ENCODE assay signal across 2 cellular contexts in genomic region chr2:185522472-185522871, GRCh38.
TF ChIP-seq lines count a peak whose summit lies in the region.

No MANE protein-coding gene starts in this region.

TF ChIP-seq in A549, 52 proteins besides CTCF, POLR2A, EP300 and RAD21:
- no peak for TF ChIP-seq ZNF302 (CRISPR knock-in tag; IDR thresholded peaks at IDR 0.05)
- no peak for TF ChIP-seq HMGXB4 (CRISPR knock-in tag; IDR thresholded peaks at IDR 0.05; ENCODE audit: borderline replicate concordance)
- no peak for TF ChIP-seq FOSL2 (IDR thresholded peaks at IDR 0.05)
- no peak for TF ChIP-seq FOSL2 (CRISPR knock-in tag; IDR thresholded peaks at IDR 0.05)
- TF ChIP-seq HOXB13 (CRISPR knock-in tag; IDR thresholded peaks at IDR 0.05; ENCODE audit: low read depth): no peak
- no peak for TF ChIP-seq HES2 (IDR thresholded peaks at IDR 0.05)
- TF ChIP-seq CBX8 (IDR thresholded peaks at IDR 0.05): no peak
- no peak for TF ChIP-seq KDM1A (IDR thresholded peaks at IDR 0.05; ENCODE audit: low read depth)
- no peak for TF ChIP-seq RARB (CRISPR knock-in tag; IDR thresholded peaks at IDR 0.05)
- no peak for TF ChIP-seq HOXA7 (CRISPR knock-in tag; IDR thresholded peaks at IDR 0.05)
- TF ChIP-seq USF2 (IDR thresholded peaks at IDR 0.05): no peak
- TF ChIP-seq CHD2 (IDR thresholded peaks at IDR 0.05; ENCODE audit: low read length, partially characterized antibody): no peak
- TF ChIP-seq SREBF2 (IDR thresholded peaks at IDR 0.05): no peak
- no peak for TF ChIP-seq EHMT2 (IDR thresholded peaks at IDR 0.05; ENCODE audit: low read depth)
TF ChIP-seq in A549: peak in this region for 0.

TF ChIP-seq in H1, 55 proteins besides CTCF, POLR2A, EP300 and RAD21:
- TF ChIP-seq JUND (IDR thresholded peaks at IDR 0.05; ENCODE audit: low read length): no peak
- no peak for TF ChIP-seq SRF (IDR thresholded peaks at IDR 0.05; ENCODE audit: low read depth, low read length)
- TF ChIP-seq GTF2F1 (IDR thresholded peaks at IDR 0.05; ENCODE audit: borderline replicate concordance, low read depth, low read length): no peak
- TF ChIP-seq BACH1 (IDR thresholded peaks at IDR 0.05; ENCODE audit: low read length): no peak
- no peak for TF ChIP-seq POU5F1 (IDR thresholded peaks at IDR 0.05; ENCODE audit: low read depth, low read length)
- TF ChIP-seq YY1 (IDR thresholded peaks at IDR 0.05; ENCODE audit: low read depth, low read length): no peak
- no peak for TF ChIP-seq MAFK (IDR thresholded peaks at IDR 0.05; ENCODE audit: low read depth, low read length)
- no peak for TF ChIP-seq ZNF274 (IDR thresholded peaks at IDR 0.05; ENCODE audit: borderline replicate concordance, extremely low read depth, low read length)
- TF ChIP-seq SP1 (IDR thresholded peaks at IDR 0.05; ENCODE audit: low read depth, low read length): no peak
